Comparison of ENCODE assay signal across 8 cellular contexts in the genomic region with DNA sequence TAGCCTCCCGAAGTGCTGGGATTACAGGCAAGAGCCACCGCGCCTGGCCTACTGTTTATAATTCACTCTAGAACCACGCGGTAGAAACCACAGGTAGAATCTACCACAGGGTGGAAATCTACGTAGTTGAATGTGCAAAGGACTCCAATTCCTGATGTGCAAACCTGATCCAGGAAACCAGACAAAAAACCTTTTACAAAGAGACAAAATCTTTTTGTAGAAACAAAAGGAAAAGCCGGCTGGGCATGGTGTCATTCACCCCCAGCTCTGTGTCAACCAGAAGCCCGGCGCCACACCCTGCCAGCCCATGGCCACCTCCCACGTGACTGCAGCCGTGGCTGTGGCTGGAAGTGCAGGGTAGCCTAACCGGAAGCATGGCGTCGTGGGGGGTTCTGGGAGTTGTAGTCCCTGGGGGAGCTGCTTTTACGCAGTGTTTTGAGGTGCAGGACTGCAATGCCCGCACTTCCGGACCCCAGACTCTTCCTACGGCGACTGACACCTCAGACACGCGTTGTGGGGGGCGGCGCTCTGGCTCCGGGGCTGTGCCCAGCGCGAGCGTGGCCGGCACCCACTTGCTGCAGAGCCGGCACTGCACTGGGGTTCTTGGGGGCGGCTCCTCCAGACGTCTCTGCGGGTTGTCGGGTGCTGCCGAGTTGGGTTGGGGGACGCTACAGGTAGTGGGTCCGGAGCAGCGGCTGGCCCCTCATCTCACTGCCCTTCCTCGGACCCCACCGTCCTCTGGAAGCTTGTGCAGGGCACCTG. TPM values are rescaled to one million over a fixed set of nuclear protein-coding genes. Genes with fewer than 3 reads are reported as not detected.
DNase-seq lines count a peak whose midpoint lies in the region; ATAC-seq, FAIRE-seq and TF ChIP-seq lines count a peak whose summit lies in the region.

No MANE protein-coding gene starts in this region.

- TF ChIP-seq CTCF in WERI-Rb-1 (IDR thresholded peaks at IDR 0.05; ENCODE audit: low read depth, low read length), result no peak
- TF ChIP-seq CTCF in bronchial epithelial cell (IDR thresholded peaks at IDR 0.05; ENCODE audit: insufficient read depth, low read length, severe bottlenecking), result no peak
- TF ChIP-seq CTCF in smooth muscle cell (IDR thresholded peaks at IDR 0.05; ENCODE audit: borderline replicate concordance, insufficient read depth, poor library complexity, severe bottlenecking), result no peak

- ATAC-seq in GM18873 (IDR thresholded peaks at IDR 0.05; ENCODE audit: low FRiP score, unreplicated experiment) (peak; percentile 91), HG03135 (IDR thresholded peaks at IDR 0.05; ENCODE audit: unreplicated experiment) (peak; percentile 99)

- no peak for FAIRE-seq in bronchial epithelial cell (lab: Jason Lieb, UNC)

- WGBS in smooth muscle cell (ENCODE audit: low lambda C conversion rate), result 3% methylated on average over 39 of the region's 39 CpGs

- H3K27me3 ChIP-seq in WERI-Rb-1 (ENCODE audit: insufficient read depth, low read depth, severe bottlenecking), result no peaks in the 10 kb centered on the region
- no peaks in the 10 kb centered on the region for H3K27me3 ChIP-seq in bronchial epithelial cell (ENCODE audit: control insufficient read depth, insufficient read depth, low read length)
- no peaks in the 10 kb centered on the region for H3K27me3 ChIP-seq in smooth muscle cell (ENCODE audit: low read depth)

- H3K36me3 ChIP-seq in WERI-Rb-1 (no peaks in the 10 kb centered on the region), bronchial epithelial cell (ENCODE audit: control insufficient read depth, insufficient read depth, low read length) (no peaks in the 10 kb centered on the region), smooth muscle cell (ENCODE audit: low read depth) (no peaks in the 10 kb centered on the region)

- H3F3A ChIP-seq in smooth muscle cell (ENCODE audit: low read depth), result no peaks in the 10 kb centered on the region

- H3K4me3 ChIP-seq in WERI-Rb-1 (ENCODE audit: low read depth, low read length), result peak overlapping the region; percentile 73
- H3K4me3 ChIP-seq in bronchial epithelial cell (ENCODE audit: low read depth, low read length), result peak overlapping the region; percentile 58
- peak overlapping the region; percentile 73 for H3K4me3 ChIP-seq in smooth muscle cell

- H3K27ac ChIP-seq in WERI-Rb-1, result peak overlapping the region; percentile 70
- H3K27ac ChIP-seq in smooth muscle cell (ENCODE audit: low read depth), result peak overlapping the region; percentile 78

- peak overlapping the region; percentile 40 for H3K9ac ChIP-seq in smooth muscle cell (ENCODE audit: low read depth)

- H3K79me2 ChIP-seq in smooth muscle cell (ENCODE audit: low read depth), result no peaks in the 10 kb centered on the region

- H3K4me2 ChIP-seq in smooth muscle cell, result peak overlapping the region; percentile 86

- peak overlapping the region; percentile 100 for H2AFZ ChIP-seq in smooth muscle cell (ENCODE audit: low read depth)

- H3K4me1 ChIP-seq in smooth muscle cell (ENCODE audit: low read depth), result no peaks in the 10 kb centered on the region

- DNase-seq in AG08395 (ENCODE audit: low spot score), result peak; percentile 97
- peak; percentile 94 for DNase-seq in NCI-H2196 (lab: John Stamatoyannopoulos, UW; ENCODE audit: unreplicated experiment)
- peak; percentile 95 for DNase-seq in WERI-Rb-1
- DNase-seq in bronchial epithelial cell (ENCODE audit: low read depth), result peak; percentile 86
- peak; percentile 96 for DNase-seq in iPS-NIHi7 (ENCODE audit: extremely low spot score)
- DNase-seq in smooth muscle cell (lab: John Stamatoyannopoulos, UW; ENCODE audit: unreplicated experiment), result peak; percentile 63

- no peaks in the 10 kb centered on the region for H3K9me3 ChIP-seq in WERI-Rb-1 (ENCODE audit: severe bottlenecking)
- no peaks in the 10 kb centered on the region for H3K9me3 ChIP-seq in smooth muscle cell (replicated peaks; ENCODE audit: low read depth)

- H4K20me1 ChIP-seq in smooth muscle cell (ENCODE audit: low read depth), result no peaks in the 10 kb centered on the region

RNA-seq across cellular contexts. Expression of gene RNF216, which starts 41.5 kb away (rescaled TPM):
- total RNA-seq in bronchial epithelial cell (16.3 TPM in 2 replicates), smooth muscle cell (23.5 and 26.3 TPM in 2 replicates)
- 27.4 and 28.1 TPM in 2 replicates for polyA plus RNA-seq in smooth muscle cell

RNA-seq across cellular contexts. Expression of gene OCM, which starts 57.7 kb away (rescaled TPM):
- total RNA-seq in bronchial epithelial cell (not detected in 2 replicates), smooth muscle cell (not detected in 2 replicates)
- polyA plus RNA-seq in smooth muscle cell, result not detected in 2 replicates

Comparison
In these comparisons a context has a peak if more than half of its experiments do, and no peak if none do; other contexts are left out.
1. Peak in every context shown above with its lines: DNase-seq, ATAC-seq, H3K4me3 ChIP-seq and H3K27ac ChIP-seq.